In the genomic region with DNA sequence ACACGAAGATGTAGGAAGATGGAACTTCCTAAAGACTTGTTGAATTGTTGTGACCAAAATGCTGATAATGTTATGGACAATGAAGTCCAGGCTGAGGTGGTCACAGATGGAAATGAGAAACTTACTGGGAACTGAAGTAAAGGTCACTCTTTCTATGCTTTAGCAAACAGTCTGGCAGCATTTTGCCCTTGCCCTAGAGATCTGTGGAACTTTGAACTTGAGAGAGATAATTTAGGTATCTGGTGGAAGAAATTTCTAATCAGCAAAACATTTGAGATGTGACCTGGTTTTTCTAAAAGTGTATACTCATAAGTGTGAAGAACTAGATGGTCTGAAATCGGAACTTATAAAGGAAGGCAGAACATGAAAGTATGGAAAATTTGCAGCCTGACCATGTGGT, we compare ENCODE assay signal across 29 cellular contexts.
"Had no signal": no experiment of that assay in that cellular context is flagged by ENCODE, and none has a peak within 500 bp of the region (broad histone marks: within the 10 kb centered on the region; RNA-seq: fewer than 3 reads in every experiment).

No MANE protein-coding gene starts in this region.

- H3K9me3 ChIP-seq: stomach, suprapubic skin, testis, thoracic aorta, thyroid gland, tibial artery, tibial nerve, transverse colon, upper lobe of left lung, upper lobe of right lung, uterus, vagina had no signal

- H3K27ac Mint-ChIP-seq: stimulated activated effector memory CD8-positive, alpha-beta T cell treated with anti-CD3 and anti-CD28 coated beads, Interleukin-12 subunit alpha, Interleukin-12 subunit beta, amount 100 ng/mL, for 72 hours; stimulated activated memory B cell treated with anti-CD40 and anti-IgM and Interleukin-4, amounts not matched to agents 10 μg/mL and 1 μg/mL and 100 μg/mL, for 72 hours; stimulated activated naive B cell treated with anti-CD40 and anti-IgM and Interleukin-4, amounts not matched to agents 10 μg/mL and 1 μg/mL and 100 μg/mL, for 72 hours; stimulated activated naive CD8-positive, alpha-beta T cell treated with anti-CD3 and anti-CD28 coated beads, Interleukin-15, amount 100 ng/mL, for 72 hours; stimulated activated naive CD8-positive, alpha-beta T cell treated with anti-CD3 and anti-CD28 coated beads, Interleukin-15, Interleukin-2, amounts not matched to agents 100 ng/mL and 50 ng/mL, for 24 hours; type B pancreatic cell had no signal

- H3K4me3 Mint-ChIP-seq: stimulated activated effector memory CD8-positive, alpha-beta T cell treated with anti-CD3 and anti-CD28 coated beads, Interleukin-12 subunit alpha, Interleukin-12 subunit beta, amount 100 ng/mL, for 72 hours; stimulated activated memory B cell treated with anti-CD40 and anti-IgM and Interleukin-4, amounts not matched to agents 10 μg/mL and 1 μg/mL and 100 μg/mL, for 72 hours; stimulated activated naive B cell treated with anti-CD40 and anti-IgM and Interleukin-4, amounts not matched to agents 10 μg/mL and 1 μg/mL and 100 μg/mL, for 72 hours; stimulated activated naive CD8-positive, alpha-beta T cell treated with anti-CD3 and anti-CD28 coated beads, Interleukin-15, amount 100 ng/mL, for 72 hours; stimulated activated naive CD8-positive, alpha-beta T cell treated with anti-CD3 and anti-CD28 coated beads, Interleukin-15, Interleukin-2, amounts not matched to agents 100 ng/mL and 50 ng/mL, for 24 hours; type B pancreatic cell had no signal

- FAIRE-seq: urothelium cell line had no signal

- H3K4me1 ChIP-seq: stomach, suprapubic skin, testis, thyroid gland, tibial artery, tibial nerve, transverse colon, upper lobe of left lung, upper lobe of right lung, uterus, vagina had no signal

- H3K4me3 ChIP-seq: stomach, suprapubic skin, testis, thoracic aorta, thyroid gland, tibial artery, tibial nerve, transverse colon, upper lobe of left lung, upper lobe of right lung, uterus, vagina had no signal

- H3K4me1 Mint-ChIP-seq: stimulated activated effector memory CD8-positive, alpha-beta T cell treated with anti-CD3 and anti-CD28 coated beads, Interleukin-12 subunit alpha, Interleukin-12 subunit beta, amount 100 ng/mL, for 72 hours; stimulated activated memory B cell treated with anti-CD40 and anti-IgM and Interleukin-4, amounts not matched to agents 10 μg/mL and 1 μg/mL and 100 μg/mL, for 72 hours; stimulated activated naive B cell treated with anti-CD40 and anti-IgM and Interleukin-4, amounts not matched to agents 10 μg/mL and 1 μg/mL and 100 μg/mL, for 72 hours; stimulated activated naive CD8-positive, alpha-beta T cell treated with anti-CD3 and anti-CD28 coated beads, Interleukin-15, amount 100 ng/mL, for 72 hours had no signal

- H3K36me3 ChIP-seq: stomach, suprapubic skin, thoracic aorta, thyroid gland, tibial artery, tibial nerve, transverse colon, upper lobe of left lung, upper lobe of right lung, uterus, vagina had no signal

- H3K36me3 Mint-ChIP-seq: stimulated activated effector memory CD8-positive, alpha-beta T cell treated with anti-CD3 and anti-CD28 coated beads, Interleukin-12 subunit alpha, Interleukin-12 subunit beta, amount 100 ng/mL, for 72 hours; stimulated activated memory B cell treated with anti-CD40 and anti-IgM and Interleukin-4, amounts not matched to agents 10 μg/mL and 1 μg/mL and 100 μg/mL, for 72 hours; stimulated activated naive B cell treated with anti-CD40 and anti-IgM and Interleukin-4, amounts not matched to agents 10 μg/mL and 1 μg/mL and 100 μg/mL, for 72 hours; type B pancreatic cell had no signal

- ATAC-seq: stimulated activated effector memory CD8-positive, alpha-beta T cell treated with anti-CD3 and anti-CD28 coated beads, Interleukin-12 subunit alpha, Interleukin-12 subunit beta, amount 100 ng/mL, for 72 hours; stimulated activated memory B cell treated with anti-CD40 and anti-IgM and Interleukin-4, amounts not matched to agents 10 μg/mL and 1 μg/mL and 100 μg/mL, for 72 hours; stimulated activated naive B cell treated with anti-CD40 and anti-IgM and Interleukin-4, amounts not matched to agents 10 μg/mL and 1 μg/mL and 100 μg/mL, for 72 hours; stimulated activated naive CD8-positive, alpha-beta T cell treated with anti-CD3 and anti-CD28 coated beads, Interleukin-15, amount 100 ng/mL, for 72 hours; stimulated activated naive CD8-positive, alpha-beta T cell treated with anti-CD3 and anti-CD28 coated beads, Interleukin-15, Interleukin-2, amounts not matched to agents 100 U/mL and 50 U/mL, for 24 hours; upper lobe of right lung had no signal

- H3K27ac ChIP-seq: stomach, suprapubic skin, testis, thoracic aorta, thyroid gland, tibial artery, tibial nerve, transverse colon, upper lobe of left lung, upper lobe of right lung, uterus, vagina had no signal

- H3K27me3 ChIP-seq: stomach, suprapubic skin, testis, thyroid gland, tibial artery, tibial nerve, transverse colon, upper lobe of left lung, upper lobe of right lung, uterus, vagina had no signal

- DNase-seq: stimulated activated CD4-positive, alpha-beta T cell treated with anti-CD3 and anti-CD28 coated beads, Interleukin-2, amount 100 ng/mL, for 48 hours; stimulated activated CD4-positive, alpha-beta T cell treated with anti-CD3 and anti-CD28 coated beads, Interleukin-4, amount 100 ng/mL, for 1 hour; stimulated activated CD4-positive, alpha-beta T cell treated with anti-CD3 and anti-CD28 coated beads, Interleukin-4, amount 100 ng/mL, for 24 hours; stimulated activated CD4-positive, alpha-beta T cell treated with anti-CD3 and anti-CD28 coated beads, Interleukin-4, amount 100 ng/mL, for 4 hours; stimulated activated CD8-positive, alpha-beta memory T cell treated with anti-CD3 and anti-CD28 coated beads, Interleukin-4, amount 100 ng/mL, for 48 hours; stimulated activated naive B cell treated with anti-CD40 and anti-IgM and Interleukin-4, amounts not matched to agents 10 μg/mL and 1 μg/mL and 100 μg/mL, for 72 hours; stimulated activated naive CD4-positive, alpha-beta T cell; stimulated activated naive CD4-positive, alpha-beta T cell treated with Interleukin-2 at 50 U/mL for 16 hours; stimulated activated naive CD8-positive, alpha-beta T cell treated with anti-CD3 and anti-CD28 coated beads, Interleukin-15, amount 100 ng/mL, for 72 hours; stimulated activated naive CD8-positive, alpha-beta T cell treated with anti-CD3 and anti-CD28 coated beads, Interleukin-15, Interleukin-2, amounts not matched to agents 100 U/mL and 50 U/mL, for 24 hours; stomach; substantia nigra; testis; thyroid gland; tibial artery; transverse colon; trophoblast cell; upper lobe of left lung; upper lobe of right lung; uterus had no signal

- H3K27me3 Mint-ChIP-seq: stimulated activated memory B cell treated with anti-CD40 and anti-IgM and Interleukin-4, amounts not matched to agents 10 μg/mL and 1 μg/mL and 100 μg/mL, for 72 hours; stimulated activated naive B cell treated with anti-CD40 and anti-IgM and Interleukin-4, amounts not matched to agents 10 μg/mL and 1 μg/mL and 100 μg/mL, for 72 hours; stimulated activated naive CD8-positive, alpha-beta T cell treated with anti-CD3 and anti-CD28 coated beads, Interleukin-15, amount 100 ng/mL, for 72 hours; stimulated activated naive CD8-positive, alpha-beta T cell treated with anti-CD3 and anti-CD28 coated beads, Interleukin-15, Interleukin-2, amounts not matched to agents 100 ng/mL and 50 ng/mL, for 24 hours; type B pancreatic cell had no signal
